Comparison of ENCODE assay signal across 8 cellular contexts in the genomic region with DNA sequence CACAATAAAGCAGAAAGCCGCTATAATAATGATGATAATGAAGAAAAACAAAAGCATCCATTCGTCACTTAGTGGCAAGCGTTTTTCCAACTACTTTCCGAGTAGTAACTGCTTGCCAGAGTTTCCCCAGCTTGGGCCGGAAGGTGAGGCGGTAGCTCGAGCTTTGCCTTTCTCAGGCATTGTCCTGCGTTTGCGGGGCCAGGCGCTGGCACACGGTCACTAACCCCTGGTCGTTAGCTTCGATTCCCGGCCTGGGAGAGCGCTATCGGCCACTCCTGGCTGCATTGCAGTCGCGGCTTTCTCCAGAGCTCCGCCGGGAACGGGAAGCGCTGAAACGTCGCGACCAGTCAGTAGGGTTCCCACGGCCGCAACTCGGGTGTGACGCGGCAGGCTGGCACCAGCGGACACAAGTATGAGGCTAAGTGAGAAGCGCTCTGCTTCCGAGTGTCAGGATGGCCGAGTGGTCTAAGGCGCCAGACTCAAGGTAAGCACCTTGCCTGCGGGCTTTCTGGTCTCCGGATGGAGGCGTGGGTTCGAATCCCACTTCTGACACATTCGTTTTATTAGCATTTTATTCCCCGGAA. TPM values are rescaled to one million over a fixed set of nuclear protein-coding genes. Genes with fewer than 3 reads are reported as not detected.
DNase-seq lines count a peak whose midpoint lies in the region; TF ChIP-seq lines count a peak whose summit lies in the region.

No MANE protein-coding gene starts in this region.

- peak overlapping the region; percentile 91 for H3K4me3 Mint-ChIP-seq in activated naive CD4-positive, alpha-beta T cell treated with anti-CD3 and anti-CD28 coated beads, Interleukin-2, amount 10 ng/mL, durations not matched to agents 7 days and 5 days

- no peaks in the 10 kb centered on the region for H3K9me3 ChIP-seq in SJSA1 (replicated peaks)

- peak overlapping the region; percentile 72 for H3K27ac ChIP-seq in SJSA1
- H3K27ac ChIP-seq in temporal lobe (ENCODE audit: low read depth, low read length) = peak overlapping the region; percentile 94

- TF ChIP-seq CTCF in HFF-Myc (IDR thresholded peaks at IDR 0.05; ENCODE audit: low read depth, low read length, missing control alignments) = no peak

- peak overlapping the region; percentile 92 for H3K27ac Mint-ChIP-seq in activated naive CD4-positive, alpha-beta T cell treated with anti-CD3 and anti-CD28 coated beads, Interleukin-2, amount 10 ng/mL, durations not matched to agents 7 days and 5 days

- CTCF ChIA-PET in activated naive CD4-positive, alpha-beta T cell treated with anti-CD3 and anti-CD28 coated beads, Interleukin-2, amount 10 ng/mL, durations not matched to agents 7 days and 5 days (lab: Charles Lee) = interaction anchor here (0.8 to 1.3 kb wide), 3 partner anchors 11 to 31 kb away, joined by 3 read pairs; no protein-coding TSS in a partner anchor

- H3K4me1 ChIP-seq in SJSA1 (replicated peaks) = peaks cover 4% of the 10 kb centered on the region

- peaks cover 9% of the 10 kb centered on the region for H3K36me3 Mint-ChIP-seq in activated naive CD4-positive, alpha-beta T cell treated with anti-CD3 and anti-CD28 coated beads, Interleukin-2, amount 10 ng/mL, durations not matched to agents 7 days and 5 days

- H3K9me3 Mint-ChIP-seq in activated naive CD4-positive, alpha-beta T cell treated with anti-CD3 and anti-CD28 coated beads, Interleukin-2, amount 10 ng/mL, durations not matched to agents 7 days and 5 days = peaks cover 1% of the 10 kb centered on the region

- H3K27me3 ChIP-seq in SJSA1 (replicated peaks) = no peaks in the 10 kb centered on the region

- H3K4me3 ChIP-seq in HFF-Myc (replicated peaks; ENCODE audit: low read depth, low read length) (peak overlapping the region; percentile 68), SJSA1 (peak overlapping the region; percentile 52)

- H3K27me3 Mint-ChIP-seq in activated naive CD4-positive, alpha-beta T cell treated with anti-CD3 and anti-CD28 coated beads, Interleukin-2, amount 10 ng/mL, durations not matched to agents 7 days and 5 days = peaks cover 13% of the 10 kb centered on the region

- peak; percentile 89 for DNase-seq in GF-D8 (lab: John Stamatoyannopoulos, UW)
- DNase-seq in HFF-Myc (ENCODE audit: extremely low read depth, low read depth) = peak; percentile 90
- DNase-seq in MV-4-11 (lab: John Stamatoyannopoulos, UW) = peak; percentile 95
- DNase-seq in SJSA1 (ENCODE audit: low read depth in 1 of 2, low spot score in 2 of 2) = peak; percentile 95 to 99
- peak; percentile 91 for DNase-seq in activated naive CD4-positive, alpha-beta T cell treated with anti-CD3 and anti-CD28 coated beads, Interleukin-2, amount 10 ng/mL, durations not matched to agents 7 days and 5 days
- DNase-seq in glomerular endothelial cell (ENCODE audit: extremely low read depth, low read depth, low spot score) = peak; percentile 90
- peak; percentile 94 for DNase-seq in occipital lobe (lab: John Stamatoyannopoulos, UW)

- H3K36me3 ChIP-seq in SJSA1 = no peaks in the 10 kb centered on the region

- H3K4me1 Mint-ChIP-seq in activated naive CD4-positive, alpha-beta T cell treated with anti-CD3 and anti-CD28 coated beads, Interleukin-2, amount 10 ng/mL, durations not matched to agents 7 days and 5 days = peaks cover 25% of the 10 kb centered on the region

RNA-seq across cellular contexts. Expression of gene ZNF692, which starts 14.6 kb away (rescaled TPM):
- 8.8 and 11.1 TPM in 2 replicates for total RNA-seq in SJSA1 (2014; rRNA removed; shearing (Covaris generic))
- total RNA-seq in glomerular endothelial cell (18.3 and 38.2 TPM in 2 replicates), occipital lobe (27.0 TPM), temporal lobe (18.9 TPM)

RNA-seq across cellular contexts. Expression of gene PGBD2, which starts 32.5 kb away (rescaled TPM):
- total RNA-seq in SJSA1 (2014; rRNA removed; shearing (Covaris generic)) = 2.6 and 5.9 TPM in 2 replicates
- total RNA-seq in glomerular endothelial cell (2.9 and 6.1 TPM in 2 replicates), occipital lobe (13.3 TPM), temporal lobe (10.1 TPM)

RNA-seq across cellular contexts. Expression of gene ZNF672, which starts 35.5 kb away (rescaled TPM):
- total RNA-seq in SJSA1 (2014; rRNA removed; shearing (Covaris generic)) = 23.1 and 27.7 TPM in 2 replicates
- 21.8 and 23.3 TPM in 2 replicates for total RNA-seq in glomerular endothelial cell
- 14.0 TPM for total RNA-seq in occipital lobe
- total RNA-seq in temporal lobe = 11.1 TPM

RNA-seq across cellular contexts. Expression of gene SH3BP5L, which starts 47.8 kb away (rescaled TPM):
- 26.1 and 34.1 TPM in 2 replicates for total RNA-seq in SJSA1 (2014; rRNA removed; shearing (Covaris generic))
- total RNA-seq in glomerular endothelial cell (25.1 and 29.3 TPM in 2 replicates), occipital lobe (27.5 TPM), temporal lobe (21.9 TPM)

Comparison
In these comparisons a context has a peak if more than half of its experiments do, and no peak if none do; other contexts are left out.
1. Peak in every context shown above with its lines: DNase-seq, H3K4me3 ChIP-seq and H3K27ac ChIP-seq.